2 cellular contexts compared by ENCODE assay signal in the genomic region with DNA sequence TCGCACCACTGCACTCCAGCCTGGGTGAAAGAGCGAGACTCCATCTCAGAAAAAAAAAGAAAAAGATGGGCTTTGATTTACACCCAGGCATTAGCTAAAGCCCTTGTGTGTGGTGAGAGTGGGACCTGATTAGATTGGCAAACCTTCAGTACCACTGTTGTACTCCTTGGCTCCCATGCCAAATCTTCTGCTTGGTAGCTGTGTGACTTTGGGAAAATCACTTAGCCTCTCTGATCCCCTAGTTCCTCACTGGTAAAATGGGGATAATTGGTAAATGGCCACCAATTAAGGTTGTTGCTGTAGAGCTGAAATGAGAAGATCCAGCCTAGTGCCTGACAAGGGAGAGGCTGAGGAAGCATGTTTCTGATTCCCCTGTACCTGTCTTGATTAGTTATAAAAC.
TF ChIP-seq lines count a peak whose summit lies in the region.

No MANE protein-coding gene starts in this region.

TF ChIP-seq in SK-N-SH, 30 proteins besides CTCF, POLR2A, EP300 and RAD21 (continued from another document):
- TF ChIP-seq, protein P1, sequence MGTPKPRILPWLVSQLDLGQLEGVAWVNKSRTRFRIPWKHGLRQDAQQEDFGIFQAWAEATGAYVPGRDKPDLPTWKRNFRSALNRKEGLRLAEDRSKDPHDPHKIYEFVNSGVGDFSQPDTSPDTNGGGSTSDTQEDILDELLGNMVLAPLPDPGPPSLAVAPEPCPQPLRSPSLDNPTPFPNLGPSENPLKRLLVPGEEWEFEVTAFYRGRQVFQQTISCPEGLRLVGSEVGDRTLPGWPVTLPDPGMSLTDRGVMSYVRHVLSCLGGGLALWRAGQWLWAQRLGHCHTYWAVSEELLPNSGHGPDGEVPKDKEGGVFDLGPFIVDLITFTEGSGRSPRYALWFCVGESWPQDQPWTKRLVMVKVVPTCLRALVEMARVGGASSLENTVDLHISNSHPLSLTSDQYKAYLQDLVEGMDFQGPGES (IDR thresholded peaks at IDR 0.05; ENCODE audit: low read depth, low read length), result no peak
- TF ChIP-seq EZH2phosphoT487 (IDR thresholded peaks at IDR 0.05; ENCODE audit: borderline replicate concordance, low read depth), result no peak
- no peak for TF ChIP-seq FOXJ3 (CRISPR knock-in tag; IDR thresholded peaks at IDR 0.05)
- TF ChIP-seq RXRA (IDR thresholded peaks at IDR 0.05; ENCODE audit: borderline replicate concordance, low read depth), result no peak
- no peak for TF ChIP-seq SIN3A (IDR thresholded peaks at IDR 0.05; ENCODE audit: borderline replicate concordance, low read depth, low read length)
- TF ChIP-seq, protein P2, sequence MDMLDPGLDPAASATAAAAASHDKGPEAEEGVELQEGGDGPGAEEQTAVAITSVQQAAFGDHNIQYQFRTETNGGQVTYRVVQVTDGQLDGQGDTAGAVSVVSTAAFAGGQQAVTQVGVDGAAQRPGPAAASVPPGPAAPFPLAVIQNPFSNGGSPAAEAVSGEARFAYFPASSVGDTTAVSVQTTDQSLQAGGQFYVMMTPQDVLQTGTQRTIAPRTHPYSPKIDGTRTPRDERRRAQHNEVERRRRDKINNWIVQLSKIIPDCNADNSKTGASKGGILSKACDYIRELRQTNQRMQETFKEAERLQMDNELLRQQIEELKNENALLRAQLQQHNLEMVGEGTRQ (IDR thresholded peaks at IDR 0.05; ENCODE audit: borderline replicate concordance, low read depth, low read length), result no peak
- no peak for TF ChIP-seq RCOR1 (IDR thresholded peaks at IDR 0.05; ENCODE audit: low read length)
- no peak for TF ChIP-seq SMC3 (IDR thresholded peaks at IDR 0.05; ENCODE audit: low read depth, low read length)

TF ChIP-seq in SK-N-SH treated with all-trans-retinoic acid at 6 μM for 48 hours, 23 proteins besides CTCF, POLR2A, EP300 and RAD21 (continued from another document):
- TF ChIP-seq CSRNP3 (CRISPR knock-in tag; IDR thresholded peaks at IDR 0.05), result no peak
- no peak for TF ChIP-seq TCF4 (CRISPR knock-in tag; IDR thresholded peaks at IDR 0.05; ENCODE audit: borderline replicate concordance)
- TF ChIP-seq ESRRG (CRISPR knock-in tag; IDR thresholded peaks at IDR 0.05), result no peak
- TF ChIP-seq OSR1 (CRISPR knock-in tag; IDR thresholded peaks at IDR 0.05), result no peak
- TF ChIP-seq ARNTL (CRISPR knock-in tag; IDR thresholded peaks at IDR 0.05; ENCODE audit: borderline replicate concordance, low read depth), result no peak
